Comparison of ENCODE assay signal across 12 cellular contexts in genomic region chr11:4551346-4551979, GRCh38. TPM values are rescaled to one million over a fixed set of nuclear protein-coding genes. Genes with fewer than 3 reads are reported as not detected.
DNase-seq lines count a peak whose midpoint lies in the region; ATAC-seq and TF ChIP-seq lines count a peak whose summit lies in the region.
"Had no signal": no experiment of that assay in that cellular context is flagged by ENCODE, and none has a peak within 500 bp of the region (broad histone marks: within the 10 kb centered on the region; RNA-seq: fewer than 3 reads in every experiment).

No MANE protein-coding gene starts in this region.

- no peaks in the 10 kb centered on the region for H3K9me2 ChIP-seq in PC-9 (ENCODE audit: insufficient read depth)

- no peak overlapping the region for H3K27ac ChIP-seq in PC-9
- H3K27ac ChIP-seq in foreskin keratinocyte: no peak overlapping the region
- no peak overlapping the region for H3K27ac ChIP-seq in mesenchymal stem cell (ENCODE audit: low read length, poor library complexity, severe bottlenecking)
- H3K27ac ChIP-seq: thoracic aorta, VCaP had no signal

- H3K9me3 ChIP-seq in PC-9 (ENCODE audit: insufficient read depth, low read depth) (no peaks in the 10 kb centered on the region), mesenchymal stem cell (ENCODE audit: control insufficient read depth, low read length) (no peaks in the 10 kb centered on the region)
- H3K9me3 ChIP-seq: thoracic aorta had no signal

- H3K4me2 ChIP-seq in PC-9 (no peak overlapping the region), mesenchymal stem cell (ENCODE audit: low read length, poor library complexity, severe bottlenecking) (no peak overlapping the region)

- H3K23ac ChIP-seq in mesenchymal stem cell (ENCODE audit: low read length in 2 of 2): no peak overlapping the region

- H3K4me3 ChIP-seq in PC-9 (no peak overlapping the region), mesenchymal stem cell (ENCODE audit: insufficient read depth in 1 of 2, low read depth in 1 of 2, low read length in 2 of 2) (no peak overlapping the region)
- H3K4me3 ChIP-seq: thoracic aorta had no signal

- ATAC-seq in foreskin keratinocyte (peak; percentile 40), HG02981 (IDR thresholded peaks at IDR 0.05; ENCODE audit: unreplicated experiment) (no peak), GM21515 (IDR thresholded peaks at IDR 0.05; ENCODE audit: unreplicated experiment) (no peak)

- no TSS peak for BruUV-seq in PC-9 (replicated peaks; lab: Mats Ljungman, UMichigan)

- no peaks in the 10 kb centered on the region for H3F3A ChIP-seq in PC-9 (ENCODE audit: insufficient read depth, low read depth)

- H3K14ac ChIP-seq in mesenchymal stem cell (ENCODE audit: low read length in 2 of 2): no peak overlapping the region

- no peak overlapping the region for H2BK5ac ChIP-seq in mesenchymal stem cell (ENCODE audit: low read depth, low read length, poor library complexity, severe bottlenecking)

- POLR2A ChIA-PET in PC-9 (lab: Charles Lee; ENCODE audit: unreplicated experiment): no interaction called here

- no peak overlapping the region for H3K9ac ChIP-seq in mesenchymal stem cell (ENCODE audit: low read length)

- H3K18ac ChIP-seq in mesenchymal stem cell (ENCODE audit: low read depth in 1 of 2, low read length in 2 of 2): no peak overlapping the region

- no peak overlapping the region for H2AK5ac ChIP-seq in mesenchymal stem cell (ENCODE audit: low read length, severe bottlenecking)

- H4K8ac ChIP-seq in mesenchymal stem cell (ENCODE audit: low read length): no peak overlapping the region

- in situ Hi-C loops in GM13976 (cut with MboI; ENCODE audit: low sequenced_read_pairs, unreplicated experiment): no loop called here

- H3K4me1 ChIP-seq in PC-9 (replicated peaks; ENCODE audit: insufficient read depth): no peaks in the 10 kb centered on the region
- H3K4me1 ChIP-seq in foreskin keratinocyte: no peaks in the 10 kb centered on the region
- no peaks in the 10 kb centered on the region for H3K4me1 ChIP-seq in mesenchymal stem cell (ENCODE audit: control insufficient read depth, insufficient read depth, low read depth, low read length)

- no peaks in the 10 kb centered on the region for H4K20me1 ChIP-seq in PC-9 (ENCODE audit: insufficient read depth)

- whole genome bisulfite sequencing in mesenchymal stem cell: 66% methylated on average over 8 of the region's 8 CpGs

- H3K36me3 ChIP-seq in PC-9 (ENCODE audit: low read depth) (no peaks in the 10 kb centered on the region), mesenchymal stem cell (ENCODE audit: control insufficient read depth in 1 of 2, insufficient read depth in 2 of 2, low read depth in 1 of 2, low read length in 2 of 2) (no peaks in the 10 kb centered on the region)
- H3K36me3 ChIP-seq: thoracic aorta had no signal

- H3K79me1 ChIP-seq in mesenchymal stem cell (replicated peaks; ENCODE audit: low read length, poor library complexity, severe bottlenecking): no peaks in the 10 kb centered on the region

- no peak overlapping the region for H2BK12ac ChIP-seq in mesenchymal stem cell (ENCODE audit: low read length in 2 of 2)

- no peaks in the 10 kb centered on the region for H3K79me2 ChIP-seq in PC-9 (ENCODE audit: low read depth)

- H2BK120ac ChIP-seq in mesenchymal stem cell (ENCODE audit: low read depth, low read length): no peak overlapping the region

- no peak overlapping the region for H3K4ac ChIP-seq in mesenchymal stem cell (ENCODE audit: low read depth in 1 of 2, low read length in 2 of 2)

- intact Hi-C loops in PC-9 (cut with micrococcal nuclease; ENCODE audit: unreplicated experiment): no loop called here

- no peaks in the 10 kb centered on the region; the same call in 1 of the 2 replicates for H3K27me3 ChIP-seq in PC-9 (ENCODE audit: insufficient read depth, low read depth)
- H3K27me3 ChIP-seq in foreskin keratinocyte: no peaks in the 10 kb centered on the region
- no peaks in the 10 kb centered on the region for H3K27me3 ChIP-seq in mesenchymal stem cell (ENCODE audit: control insufficient read depth in 1 of 2, insufficient read depth in 1 of 2, low read length in 2 of 2)

- DNase-seq in AG09319 (ENCODE audit: extremely low read depth, low read depth): no peak
- no peak for DNase-seq in GM13976 (ENCODE audit: low spot score)
- no peak for DNase-seq in PC-9
- no peak for DNase-seq in foreskin keratinocyte
- DNase-seq in mesenchymal stem cell: no peak
- DNase-seq in putamen (ENCODE audit: low spot score): no peak
- DNase-seq: activated naive CD8-positive, alpha-beta T cell treated with anti-CD3 and anti-CD28 coated beads for 36 hours; NCI-H345 had no signal

- H2AFZ ChIP-seq in PC-9 (no peak overlapping the region), mesenchymal stem cell (ENCODE audit: low read depth, low read length) (no peak overlapping the region)

- H2BK15ac ChIP-seq in mesenchymal stem cell (ENCODE audit: low read depth, poor library complexity, severe bottlenecking): no peak overlapping the region

- TF ChIP-seq CTCF in AG09319 (IDR thresholded peaks at IDR 0.05; ENCODE audit: low read depth, low read length): peak; percentile 38
- peak; percentile 14 for TF ChIP-seq CTCF in GM13976 (IDR thresholded peaks at IDR 0.05; ENCODE audit: borderline replicate concordance, control extremely low read depth, extremely low read depth, insufficient read depth, missing control alignments)
- TF ChIP-seq CTCF in PC-9 (conservative IDR thresholded peaks at IDR 0.05): peak; percentile 46; the same call in 1 of the 2 replicates
- TF ChIP-seq CTCF in foreskin keratinocyte (conservative IDR thresholded peaks at IDR 0.05): peak; percentile 51

- CTCF ChIA-PET in PC-9 (lab: Charles Lee): no interaction called here

- H4K91ac ChIP-seq in mesenchymal stem cell (ENCODE audit: low read length): no peak overlapping the region

RNA-seq across cellular contexts. Expression of gene OR52M1, which starts 6.5 kb away (rescaled TPM):
- total RNA-seq in PC-9 (2021) (not detected in 2 replicates), foreskin keratinocyte (not detected in 2 replicates)
- polyA plus RNA-seq in foreskin keratinocyte: not detected in 2 replicates
- not detected for polyA plus RNA-seq in mesenchymal stem cell (2013, experiment 1 of 2)
- not detected for polyA plus RNA-seq in mesenchymal stem cell (2013, experiment 2 of 2)
- total RNA-seq: activated naive CD8-positive, alpha-beta T cell treated with anti-CD3 and anti-CD28 coated beads for 36 hours; thoracic aorta had no signal

RNA-seq across cellular contexts. Expression of gene OR52I2, which starts 30.1 kb away (rescaled TPM):
- total RNA-seq in PC-9 (2021): not detected in 2 replicates
- not detected in 2 replicates for total RNA-seq in foreskin keratinocyte
- polyA plus RNA-seq in foreskin keratinocyte: not detected in 2 replicates
- polyA plus RNA-seq in mesenchymal stem cell (2013, experiment 1 of 2): not detected
- polyA plus RNA-seq in mesenchymal stem cell (2013, experiment 2 of 2): not detected
- total RNA-seq: activated naive CD8-positive, alpha-beta T cell treated with anti-CD3 and anti-CD28 coated beads for 36 hours; thoracic aorta had no signal

RNA-seq across cellular contexts. Expression of gene OR52I1, which starts 42.4 kb away (rescaled TPM):
- total RNA-seq in PC-9 (2021): 0.15 TPM in 1 of 2 replicates, not detected in the other
- total RNA-seq in foreskin keratinocyte: not detected in 2 replicates
- polyA plus RNA-seq in foreskin keratinocyte: not detected in 2 replicates
- polyA plus RNA-seq in mesenchymal stem cell (2013, experiment 1 of 2): not detected
- not detected for polyA plus RNA-seq in mesenchymal stem cell (2013, experiment 2 of 2)
- total RNA-seq: activated naive CD8-positive, alpha-beta T cell treated with anti-CD3 and anti-CD28 coated beads for 36 hours; thoracic aorta had no signal

RNA-seq across cellular contexts. Expression of gene TRIM68, which starts 56.6 kb away (rescaled TPM):
- 4.6 and 6.5 TPM in 2 replicates for total RNA-seq in PC-9 (2021)
- 8.7 and 10.1 TPM in 2 replicates for total RNA-seq in foreskin keratinocyte
- polyA plus RNA-seq in foreskin keratinocyte: 4.5 and 4.8 TPM in 2 replicates
- polyA plus RNA-seq in mesenchymal stem cell (2013, experiment 1 of 2): 5.0 TPM
- 5.4 TPM for polyA plus RNA-seq in mesenchymal stem cell (2013, experiment 2 of 2)
